Comparison of ENCODE assay signal across 8 cellular contexts in genomic region chr14:39491134-39491541, GRCh38. TPM values are rescaled to one million over a fixed set of nuclear protein-coding genes. Genes with fewer than 3 reads are reported as not detected.
DNase-seq lines count a peak whose midpoint lies in the region; ATAC-seq and TF ChIP-seq lines count a peak whose summit lies in the region.

No MANE protein-coding gene starts in this region.

- H3K4me3 ChIP-seq in AG04450 (ENCODE audit: low read depth, low read length), result no peak overlapping the region
- no peak overlapping the region for H3K4me3 ChIP-seq in ectodermal cell (ENCODE audit: insufficient read depth, low read depth, low read length)

- 20 to 33% methylated on average over 2 of the region's 3 CpGs for WGBS in ectodermal cell, 2 experiments

- no peak overlapping the region for H3K4me3 Mint-ChIP-seq in osteocyte (ENCODE audit: unreplicated experiment)
- no peak overlapping the region for H3K4me3 Mint-ChIP-seq in stimulated activated memory B cell treated with anti-CD40 and anti-IgM and Interleukin-4, amounts not matched to agents 10 μg/mL and 1 μg/mL and 100 μg/mL, for 72 hours

- CTCF ChIA-PET in AG04450 (lab: Charles Lee), result interaction anchor here (0.7 to 1.1 kb wide), 3 partner anchors 9 to 27 kb away, joined by 3 to 5 read pairs (median 5); no protein-coding TSS in a partner anchor

- no peak overlapping the region for H3K27ac Mint-ChIP-seq in osteocyte (ENCODE audit: unreplicated experiment)
- H3K27ac Mint-ChIP-seq in stimulated activated memory B cell treated with anti-CD40 and anti-IgM and Interleukin-4, amounts not matched to agents 10 μg/mL and 1 μg/mL and 100 μg/mL, for 72 hours, result no peak overlapping the region

- H3K36me3 Mint-ChIP-seq in osteocyte (ENCODE audit: unreplicated experiment), result no peaks in the 10 kb centered on the region
- H3K36me3 Mint-ChIP-seq in stimulated activated memory B cell treated with anti-CD40 and anti-IgM and Interleukin-4, amounts not matched to agents 10 μg/mL and 1 μg/mL and 100 μg/mL, for 72 hours, result peaks cover 11% of the 10 kb centered on the region

- in situ Hi-C loops in GM13977 (cut with MboI; ENCODE audit: low pct_unique_long_range_greater_than_20kb, low sequenced_read_pairs, unreplicated experiment), result no loop called here

- H3K27me3 ChIP-seq in AG04450 (ENCODE audit: control insufficient read depth, insufficient read depth, low read length) (no peaks in the 10 kb centered on the region), ectodermal cell (ENCODE audit: control insufficient read depth, insufficient read depth, low read length, poor library complexity, severe bottlenecking) (no peaks in the 10 kb centered on the region)

- peaks cover 3% of the 10 kb centered on the region for H3K9me3 Mint-ChIP-seq in osteocyte (ENCODE audit: unreplicated experiment)
- peaks cover 11% of the 10 kb centered on the region for H3K9me3 Mint-ChIP-seq in stimulated activated memory B cell treated with anti-CD40 and anti-IgM and Interleukin-4, amounts not matched to agents 10 μg/mL and 1 μg/mL and 100 μg/mL, for 72 hours

- POLR2A ChIA-PET in AG04450 (lab: Yijun Ruan, JAX), result no interaction called here

- TF ChIP-seq CTCF in AG04450 (IDR thresholded peaks at IDR 0.05; ENCODE audit: low read depth, low read length) (peak; percentile 51), GM13977 (IDR thresholded peaks at IDR 0.05; ENCODE audit: extremely low read depth, insufficient read depth, missing control alignments) (peak; percentile 37), osteocyte (IDR thresholded peaks at IDR 0.05) (peak; percentile 71)

- H3K27me3 Mint-ChIP-seq in osteocyte (ENCODE audit: unreplicated experiment), result peaks cover 12% of the 10 kb centered on the region
- no peaks in the 10 kb centered on the region for H3K27me3 Mint-ChIP-seq in stimulated activated memory B cell treated with anti-CD40 and anti-IgM and Interleukin-4, amounts not matched to agents 10 μg/mL and 1 μg/mL and 100 μg/mL, for 72 hours

- peaks cover 11% of the 10 kb centered on the region for H3K4me1 Mint-ChIP-seq in osteocyte (ENCODE audit: unreplicated experiment)
- H3K4me1 Mint-ChIP-seq in stimulated activated memory B cell treated with anti-CD40 and anti-IgM and Interleukin-4, amounts not matched to agents 10 μg/mL and 1 μg/mL and 100 μg/mL, for 72 hours, result no peaks in the 10 kb centered on the region

- DNase-seq in AG04450 (ENCODE audit: low read depth, low spot score) (no peak), GM13977 (ENCODE audit: low spot score) (no peak), NCI-H748 (lab: John Stamatoyannopoulos, UW; ENCODE audit: unreplicated experiment) (peak; percentile 57), osteocyte (ENCODE audit: extremely low spot score, unreplicated experiment) (no peak)

- H3K27ac ChIP-seq in AG04450 (ENCODE audit: low read depth, low read length) (no peak overlapping the region), ectodermal cell (ENCODE audit: insufficient read depth, low read depth, low read length, poor library complexity, severe bottlenecking) (peak overlapping the region; percentile 9)

- no peak for ATAC-seq in GM18870 (IDR thresholded peaks at IDR 0.05; ENCODE audit: unreplicated experiment)
- ATAC-seq in stimulated activated memory B cell treated with anti-CD40 and anti-IgM and Interleukin-4, amounts not matched to agents 10 μg/mL and 1 μg/mL and 100 μg/mL, for 72 hours, result no peak
- ATAC-seq in HG03354 (IDR thresholded peaks at IDR 0.05; ENCODE audit: poor library complexity, severe bottlenecking, unreplicated experiment), result no peak

- H3K36me3 ChIP-seq in ectodermal cell (ENCODE audit: control insufficient read depth, insufficient read depth, low read length), result no peaks in the 10 kb centered on the region

- peaks cover 17% of the 10 kb centered on the region for H3K4me1 ChIP-seq in ectodermal cell (ENCODE audit: control insufficient read depth, insufficient read depth, low read length)

- H3K9me3 ChIP-seq in AG04450 (ENCODE audit: control insufficient read depth, insufficient read depth, low read length), result no peaks in the 10 kb centered on the region
- no peaks in the 10 kb centered on the region for H3K9me3 ChIP-seq in ectodermal cell (ENCODE audit: control insufficient read depth, low read length)

RNA-seq across cellular contexts. Expression of gene FBXO33, which starts 58.9 kb away (rescaled TPM):
- polyA plus RNA-seq in AG04450 (2011; rRNA removed), result 10.6 and 12.6 TPM in 2 replicates
- 8.4 and 12.6 TPM in 2 replicates for polyA minus RNA-seq in AG04450 (2011; rRNA and poly(A)+ RNA removed)
- polyA plus RNA-seq in ectodermal cell (2013, experiment 1 of 4), result 13.3 TPM
- 15.5 TPM for polyA plus RNA-seq in ectodermal cell (2013, experiment 2 of 4)
- polyA plus RNA-seq in ectodermal cell (2013, experiment 3 of 4), result 13.5 TPM
- polyA plus RNA-seq in ectodermal cell (2013, experiment 4 of 4), result 15.0 TPM
- 9.8 and 10.0 TPM in 2 replicates for total RNA-seq in osteocyte
